Comparison of ENCODE assay signal across 13 cellular contexts in the genomic region with DNA sequence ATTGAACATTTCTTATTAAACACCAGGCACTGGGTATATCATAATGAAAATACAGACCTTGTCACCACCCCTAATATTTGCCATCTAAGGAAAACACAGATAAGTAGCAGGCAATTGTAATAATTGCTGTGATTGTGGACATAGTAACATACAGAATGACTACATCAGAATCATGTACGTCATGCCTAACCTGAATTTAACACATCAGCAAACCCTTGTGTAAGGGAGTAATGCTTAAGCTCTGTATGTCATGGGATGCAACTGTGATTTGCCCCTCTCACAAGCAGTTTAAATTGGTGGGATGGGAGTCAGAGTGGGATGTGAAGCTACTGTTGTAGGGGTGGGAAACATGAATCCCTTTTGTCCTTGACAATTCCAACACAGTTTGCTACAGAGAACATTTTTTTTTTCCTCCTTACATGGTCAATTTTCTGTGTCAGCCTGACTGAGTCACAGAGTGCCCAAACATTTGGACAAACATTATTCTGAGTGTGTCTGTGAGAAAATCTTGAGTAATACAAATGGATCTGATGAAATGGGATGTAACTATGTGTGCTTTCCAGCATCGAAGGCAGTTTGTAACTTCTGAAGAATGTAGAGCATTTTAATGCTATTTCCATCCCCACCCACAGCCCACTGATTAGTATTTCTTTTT.
A peak's percentile ranks its signal among the peaks of the same experiment; 100 is the strongest.
DNase-seq lines count a peak whose midpoint lies in the region; ATAC-seq and TF ChIP-seq lines count a peak whose summit lies in the region.
"Had no signal": no experiment of that assay in that cellular context is flagged by ENCODE, and none has a peak within 500 bp of the region (broad histone marks: within the 10 kb centered on the region; RNA-seq: fewer than 3 reads in every experiment).

No MANE protein-coding gene starts in this region.

- TF ChIP-seq CTCF in epithelial cell of proximal tubule (conservative IDR thresholded peaks at IDR 0.05; ENCODE audit: low read depth, low read length) (no peak), retinal pigment epithelial cell (conservative IDR thresholded peaks at IDR 0.05; ENCODE audit: low read depth, low read length) (no peak), heart left ventricle (IDR thresholded peaks at IDR 0.05) (no peak)

- ATAC-seq in heart left ventricle (no peak), HG03135 (IDR thresholded peaks at IDR 0.05; ENCODE audit: unreplicated experiment) (no peak), GM21390 (IDR thresholded peaks at IDR 0.05; ENCODE audit: unreplicated experiment) (no peak)
- ATAC-seq: stimulated activated naive CD8-positive, alpha-beta T cell treated with anti-CD3 and anti-CD28 coated beads, Interleukin-15, Interleukin-2, amounts not matched to agents 100 U/mL and 50 U/mL, for 24 hours had no signal

- H3K4me3 ChIP-seq in epithelial cell of proximal tubule (ENCODE audit: low read depth, low read length) (no peak overlapping the region), retinal pigment epithelial cell (ENCODE audit: low read length) (no peak overlapping the region), heart left ventricle (no peak overlapping the region)

- intact Hi-C loops in heart left ventricle (cut with DNase I): no loop called here

- H3K27ac ChIP-seq in heart left ventricle: no peak overlapping the region

- H3K9me3 ChIP-seq in heart left ventricle: peaks cover 0 to 31% (median 9%) of the 10 kb centered on the region in 12 donors

- H3K36me3 ChIP-seq in heart left ventricle: no peaks in the 10 kb centered on the region

- DNase-seq in ELR (ENCODE audit: low read depth) (peak; percentile 92), RKO (ENCODE audit: low spot score) (peak; percentile 79), epithelial cell of proximal tubule (ENCODE audit: low read depth) (peak; percentile 76), retinal pigment epithelial cell (ENCODE audit: low read depth) (peak; percentile 92), COR-L47 (lab: John Stamatoyannopoulos, UW) (no peak), heart left ventricle (no peak)
- DNase-seq: activated naive CD4-positive, alpha-beta T cell; NCI-H1694; RPMI8226; stimulated activated CD4-positive, alpha-beta T cell treated with anti-CD3 and anti-CD28 coated beads, Interleukin-15, amount 100 ng/mL, for 24 hours; stimulated activated naive CD8-positive, alpha-beta T cell treated with anti-CD3 and anti-CD28 coated beads, Interleukin-15, Interleukin-2, amounts not matched to agents 100 U/mL and 50 U/mL, for 24 hours had no signal

- H3K27me3 ChIP-seq in heart left ventricle: no peaks in the 10 kb centered on the region

- no peaks in the 10 kb centered on the region for H3K4me1 ChIP-seq in heart left ventricle

- 57 to 70% (median 64%) methylated on average over 2 of the region's 2 CpGs for WGBS in heart left ventricle, 4 donors

- TF ChIP-seq POLR2A in heart left ventricle (IDR thresholded peaks at IDR 0.05): no peak

Comparison
In these comparisons a context has a peak if more than half of its experiments do, and no peak if none do; other contexts are left out.
1. DNase-seq: peak in ELR (single experiment), RKO (single experiment), epithelial cell of proximal tubule (single experiment) and retinal pigment epithelial cell (single experiment); none in COR-L47 (single experiment) and heart left ventricle (0 of 5).